28 cellular contexts compared by ENCODE assay signal in the genomic region with DNA sequence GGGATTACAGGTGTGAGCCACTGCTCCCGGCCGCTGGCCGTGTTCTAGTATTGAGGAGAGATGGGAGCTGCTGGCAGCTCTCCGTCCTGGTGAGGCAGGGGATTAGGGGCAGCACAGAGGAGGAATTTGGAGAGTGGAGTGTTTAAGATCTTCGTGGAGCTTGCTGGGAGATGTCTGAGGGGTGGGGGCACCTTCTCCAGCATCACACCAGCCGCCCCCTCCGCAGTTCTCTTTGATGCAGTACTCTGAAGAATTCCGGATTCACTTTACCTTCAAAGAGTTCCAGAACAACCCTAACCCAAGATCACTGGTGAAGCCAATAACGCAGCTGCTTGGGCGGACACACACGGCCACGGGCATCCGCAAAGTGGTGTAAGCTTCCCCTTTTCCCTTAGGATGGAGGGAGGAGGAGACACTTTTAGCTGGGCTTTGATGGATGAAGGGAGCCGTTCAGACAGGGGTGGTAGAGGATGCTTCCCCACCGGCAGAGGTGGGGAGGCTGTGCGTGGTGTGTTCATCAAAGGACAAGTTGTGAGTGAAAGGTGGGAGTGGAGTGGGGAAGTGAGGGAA. TPM values are rescaled to one million over a fixed set of nuclear protein-coding genes. Genes with fewer than 3 reads are reported as not detected.
DNase-seq lines count a peak whose midpoint lies in the region; ATAC-seq, FAIRE-seq and TF ChIP-seq lines count a peak whose summit lies in the region.
"Had no signal": no experiment of that assay in that cellular context is flagged by ENCODE, and none has a peak within 500 bp of the region (broad histone marks: within the 10 kb centered on the region; RNA-seq: fewer than 3 reads in every experiment).

No MANE protein-coding gene starts in this region.

- no peak overlapping the region for H3K4me3 Mint-ChIP-seq in progenitor cell of endocrine pancreas (ENCODE audit: low read depth)
- H3K4me3 Mint-ChIP-seq: CD4-positive, alpha-beta T cell had no signal

- TF ChIP-seq RAD21 in H1 (IDR thresholded peaks at IDR 0.05 in 1 of 2, conservative IDR thresholded peaks at IDR 0.05 in 1 of 2; ENCODE audit: low read depth in 2 of 2, low read length in 2 of 2): no peak

- no peak overlapping the region for H3K23ac ChIP-seq in H1 (ENCODE audit: insufficient read length)

- H3K23me2 ChIP-seq in H1 (ENCODE audit: low read depth, low read length): peaks cover 3% of the 10 kb centered on the region; the same call in 1 of the 2 replicates

- intact Hi-C loops in cardiac septum (cut with DNase I) (no loop called here), left cardiac atrium (cut with DNase I) (no loop called here), vagina (cut with DNase I) (no loop called here), esophagus muscularis mucosa (cut with DNase I) (no loop called here)

- H3K27me3 Mint-ChIP-seq in progenitor cell of endocrine pancreas: peaks cover 31% of the 10 kb centered on the region

- CTCF ChIA-PET in H1 (lab: Charles Lee; ENCODE audit: partially characterized antibody): interaction anchor here (0.6 to 3.4 kb wide), 6 partner anchors 8 to 116 kb away, joined by 3 to 10 read pairs (median 4); a partner anchor contains a TSS

- peak overlapping the region; percentile 12 for H3K56ac ChIP-seq in H1 (replicated peaks; ENCODE audit: insufficient read length, low read depth, low read length)

- peaks cover 0 to 2% (median under 1%) of the 10 kb centered on the region in 4 experiments; a peak in 1 of 7 replicates for H3K27me3 ChIP-seq in H1 (replicated peaks in 1 of 4; ENCODE audit: control insufficient read depth in 3 of 4, extremely low read depth in 1 of 4, insufficient read depth in 3 of 4, low read length in 3 of 4)
- no peaks in the 10 kb centered on the region for H3K27me3 ChIP-seq in vagina
- H3K27me3 ChIP-seq in esophagus muscularis mucosa: peaks cover 0 to 26% (median 0%) of the 10 kb centered on the region in 4 donors
- H3K27me3 ChIP-seq: BLaER1 had no signal

- peak; percentile 67 for DNase-seq in cardiac septum (ENCODE audit: low spot score)
- no peak for DNase-seq in left cardiac atrium
- no peak for DNase-seq in H1 (ENCODE audit: low read depth in 1 of 2, low spot score in 2 of 2)
- no peak for DNase-seq in progenitor cell of endocrine pancreas (ENCODE audit: low spot score, unreplicated experiment)
- DNase-seq in vagina (ENCODE audit: extremely low spot score in 2 of 2): peak; percentile 31 to 47
- DNase-seq in kidney tubule cell (ENCODE audit: low spot score): no peak
- no peak for DNase-seq in esophagus muscularis mucosa (ENCODE audit: extremely low spot score)
- no peak for DNase-seq in MV-4-11 (lab: John Stamatoyannopoulos, UW)
- DNase-seq: CD4-positive, alpha-beta T cell; GM23248; HCEC 1CT; IMR-90; KG1; NCI-H1092; NCI-H1417 treated with DMSO at 0.1 percent for 48 hours; NCI-H1694 treated with DMSO at 0.1 percent for 48 hours; NCI-H2081; NCI-H2227 treated with DMSO at 0.1 percent for 48 hours; NCI-H526 treated with DMSO at 0.1 percent for 48 hours; SHP77 had no signal

- WGBS in H1 (ENCODE audit: extremely low coverage in 1 of 2, insufficient coverage in 1 of 2, insufficient read length in 1 of 2, insufficient replicate concordance in 2 of 2, low coverage in 1 of 2, low lambda C conversion rate in 2 of 2, missing lambda C conversion rate in 1 of 2), 2 experiments: 92% methylated on average over 16 of the region's 16 CpGs; no CpG with 5 or more reads in 1 of the 2 experiments
- WGBS in esophagus muscularis mucosa: 58% methylated on average over 16 of the region's 16 CpGs

- no peak for TF ChIP-seq POLR2A in H1 (IDR thresholded peaks at IDR 0.05; ENCODE audit: control extremely low read depth in 1 of 2, low read depth in 2 of 2, low read length in 2 of 2)
- TF ChIP-seq POLR2A in vagina (IDR thresholded peaks at IDR 0.05): no peak
- TF ChIP-seq POLR2A in esophagus muscularis mucosa (IDR thresholded peaks at IDR 0.05; ENCODE audit: low read depth): no peak

- peak overlapping the region; percentile 43 for H3K27ac Mint-ChIP-seq in progenitor cell of endocrine pancreas
- H3K27ac Mint-ChIP-seq: CD4-positive, alpha-beta T cell had no signal

- no peaks in the 10 kb centered on the region for H3K79me1 ChIP-seq in H1 (ENCODE audit: low read depth, low read length)

- no peak for TF ChIP-seq CTCF in H1 (IDR thresholded peaks at IDR 0.05; ENCODE audit: control extremely low read depth in 1 of 3, insufficient read depth in 1 of 3, low read depth in 1 of 3, low read length in 3 of 3)
- TF ChIP-seq CTCF in progenitor cell of endocrine pancreas (IDR thresholded peaks at IDR 0.05; ENCODE audit: unreplicated experiment): no peak
- TF ChIP-seq CTCF in vagina (IDR thresholded peaks at IDR 0.05): no peak
- no peak for TF ChIP-seq CTCF in esophagus muscularis mucosa (IDR thresholded peaks at IDR 0.05)

- H2BK20ac ChIP-seq in H1 (ENCODE audit: low read length): peak overlapping the region; percentile 66; the same call in 1 of the 2 replicates

- H3K27ac ChIP-seq in H1 (ENCODE audit: low read depth, low read length) (no peak overlapping the region), vagina (no peak overlapping the region), esophagus muscularis mucosa (replicated peaks in 1 of 4) (no peak overlapping the region)
- H3K27ac ChIP-seq: BLaER1, GM23248, RWPE1 had no signal

- no peak overlapping the region for H2AFZ ChIP-seq in H1 (ENCODE audit: low read length)
- H2AFZ ChIP-seq: GM23248 had no signal

- no peak for ATAC-seq in left cardiac atrium
- ATAC-seq: Panc1 had no signal

- no peak overlapping the region for H3K4me3 ChIP-seq in H1 (ENCODE audit: extremely low read depth in 1 of 4, insufficient read depth in 2 of 4, low read depth in 3 of 4, low read length in 4 of 4)
- no peak overlapping the region for H3K4me3 ChIP-seq in vagina
- H3K4me3 ChIP-seq in esophagus muscularis mucosa: no peak overlapping the region
- H3K4me3 ChIP-seq: BLaER1, GM23248 had no signal

- no peak overlapping the region for H3K14ac ChIP-seq in H1 (ENCODE audit: insufficient read length)

- peak overlapping the region; percentile 98 for H3K4ac ChIP-seq in H1 (replicated peaks; ENCODE audit: insufficient read length, low read depth, low read length)

- H2BK12ac ChIP-seq in H1 (ENCODE audit: low read depth, low read length): peak overlapping the region; percentile 84; the same call in 1 of the 2 replicates

- H3K4me1 Mint-ChIP-seq in progenitor cell of endocrine pancreas (ENCODE audit: low read depth): no peaks in the 10 kb centered on the region

- TF ChIP-seq EP300 in H1 (IDR thresholded peaks at IDR 0.05; ENCODE audit: borderline replicate concordance in 1 of 2, low read depth in 2 of 2, low read length in 2 of 2) (no peak), esophagus muscularis mucosa (IDR thresholded peaks at IDR 0.05) (no peak)

- POLR2A ChIA-PET in H1 (lab: Charles Lee; ENCODE audit: partially characterized antibody): interaction anchor here (0.6 to 1.3 kb wide), 2 partner anchors 91 to 118 kb away, joined by 3 read pairs; no protein-coding TSS in a partner anchor

- no peak overlapping the region for H4K8ac ChIP-seq in H1 (ENCODE audit: extremely low read depth, insufficient read depth, low read length)

- peak overlapping the region; percentile 72; the same call in 1 of the 2 replicates for H2BK15ac ChIP-seq in H1 (ENCODE audit: low read length)

- H2BK120ac ChIP-seq in H1 (replicated peaks; ENCODE audit: low read depth, low read length): peak overlapping the region; percentile 48

- peak overlapping the region; percentile 39; the same call in 1 of the 2 replicates for H2BK5ac ChIP-seq in H1 (ENCODE audit: low read depth, low read length)

- peak overlapping the region; percentile 59 for H4K91ac ChIP-seq in H1 (replicated peaks; ENCODE audit: insufficient read length, low read length)

- no peak overlapping the region; a peak in 1 of 7 replicates for H3K9ac ChIP-seq in H1 (replicated peaks in 1 of 4; ENCODE audit: extremely low read depth in 1 of 4, low read depth in 3 of 4, low read length in 3 of 4)
- H3K9ac ChIP-seq: BLaER1, GM23248 had no signal

- H3K9me3 Mint-ChIP-seq in progenitor cell of endocrine pancreas (ENCODE audit: low read depth): no peaks in the 10 kb centered on the region
- H3K9me3 Mint-ChIP-seq: CD4-positive, alpha-beta T cell had no signal

- H3K79me2 ChIP-seq in H1 (ENCODE audit: control insufficient read depth in 1 of 2, insufficient read depth in 2 of 2, low read length in 2 of 2): no peaks in the 10 kb centered on the region

- no peak overlapping the region for H3K4me2 ChIP-seq in H1 (ENCODE audit: insufficient read depth in 1 of 2, low read depth in 2 of 2, low read length in 2 of 2)
- H3K4me2 ChIP-seq: BLaER1 had no signal

- H3K4me1 ChIP-seq in H1 (replicated peaks in 1 of 4; ENCODE audit: control insufficient read depth in 3 of 4, insufficient read depth in 4 of 4, low read length in 3 of 4) (peaks cover 0 to 6% (median 2%) of the 10 kb centered on the region in 4 experiments; a peak in 2 of 7 replicates), vagina (no peaks in the 10 kb centered on the region), esophagus muscularis mucosa (no peaks in the 10 kb centered on the region)

- H4K20me1 ChIP-seq in H1 (replicated peaks in 1 of 2; ENCODE audit: control insufficient read depth in 1 of 2, insufficient read depth in 2 of 2, low read length in 2 of 2): no peaks in the 10 kb centered on the region
- H4K20me1 ChIP-seq: BLaER1 had no signal

- no peak for FAIRE-seq in H1 (lab: Jason Lieb, UNC)
- FAIRE-seq: D721Med, GM18507 had no signal

- no peak overlapping the region for H3K18ac ChIP-seq in H1 (ENCODE audit: extremely low read depth, low read length)

- H4K5ac ChIP-seq in H1 (ENCODE audit: insufficient read length, low read depth, low read length): no peak overlapping the region

- 0 out of 2 replicates have a peak overlapping the region, but pooled peaks have one; percentile 75 for H2AK5ac ChIP-seq in H1 (ENCODE audit: low read depth, low read length)

- no peaks in the 10 kb centered on the region for H3K36me3 Mint-ChIP-seq in progenitor cell of endocrine pancreas (ENCODE audit: insufficient read depth)

- H3K9me3 ChIP-seq in H1 (ENCODE audit: insufficient read depth in 2 of 2, low read depth in 1 of 2, low read length in 1 of 2): no peaks in the 10 kb centered on the region
- H3K9me3 ChIP-seq in vagina: no peaks in the 10 kb centered on the region
- H3K9me3 ChIP-seq in esophagus muscularis mucosa: no peaks in the 10 kb centered on the region
- H3K9me3 ChIP-seq: BLaER1 had no signal

- H3K36me3 ChIP-seq in H1 (ENCODE audit: control insufficient read depth in 2 of 4, insufficient read depth in 4 of 4, low read length in 3 of 4): no peaks in the 10 kb centered on the region
- H3K36me3 ChIP-seq in vagina: no peaks in the 10 kb centered on the region
- no peaks in the 10 kb centered on the region for H3K36me3 ChIP-seq in esophagus muscularis mucosa
- H3K36me3 ChIP-seq: BLaER1 had no signal

RNA-seq across cellular contexts. Expression of a gene that starts 11.9 kb away (rescaled TPM):
- total RNA-seq in cardiac septum (4.8 TPM), left cardiac atrium (10 to 100 TPM in 1 of 2 donors, 1 to 10 TPM in 1; 7.4 to 22.1 TPM), progenitor cell of endocrine pancreas (not detected in 2 replicates), vagina (14.0 TPM), esophagus muscularis mucosa (10 to 100 TPM; 12.2 to 25.2 (median 14.9) TPM)
- 0.22 and 0.44 TPM in 2 replicates for total RNA-seq in H1 (2021; fragmentation: NEBNext Ultra II Directional; extraction: Animal tissue kit (Norgen Biotek cat#: 25700))
- 2.0 and 2.9 TPM in 2 replicates for polyA plus RNA-seq in H1 (2011; rRNA removed)
- polyA plus RNA-seq in H1 (2011; cell fraction: cytosol; rRNA removed): 1.5 TPM
- polyA plus RNA-seq in H1 (2011; cell fraction: nucleus; rRNA removed): 4.1 TPM
- 0.84 to 1.6 TPM (median 1.5 TPM) in 4 replicates for polyA plus RNA-seq in H1 (2012, experiment 1 of 2)
- 0.92 TPM for polyA plus RNA-seq in H1 (2012, experiment 2 of 2)
- 0.73 TPM for polyA plus RNA-seq in H1 (2013, experiment 1 of 2)
- polyA plus RNA-seq in H1 (2013, experiment 2 of 2): 0.29 TPM
- polyA minus RNA-seq in H1 (2011; rRNA and poly(A)+ RNA removed): 1.9 and 2.5 TPM in 2 replicates
- polyA minus RNA-seq in H1 (2011; cell fraction: cytosol; rRNA and poly(A)+ RNA removed): 0.29 TPM
- 1.00 TPM for polyA minus RNA-seq in H1 (2011; cell fraction: nucleus; rRNA and poly(A)+ RNA removed)
- total RNA-seq: GM23248, NCI-H460 had no signal
- polyA plus RNA-seq: GM23248, IMR-90 had no signal

RNA-seq across cellular contexts. Expression of a gene that starts 54.8 kb away (rescaled TPM):
- total RNA-seq in cardiac septum (not detected), left cardiac atrium (not detected), progenitor cell of endocrine pancreas (not detected in 2 replicates), vagina (not detected), esophagus muscularis mucosa (not detected)
- total RNA-seq in H1 (2021; fragmentation: NEBNext Ultra II Directional; extraction: Animal tissue kit (Norgen Biotek cat#: 25700)): 3.0 and 3.5 TPM in 2 replicates
- polyA plus RNA-seq in H1 (2011; rRNA removed): 5.9 and 11.1 TPM in 2 replicates
- 6.0 TPM for polyA plus RNA-seq in H1 (2011; cell fraction: cytosol; rRNA removed)
- polyA plus RNA-seq in H1 (2011; cell fraction: nucleus; rRNA removed): 3.6 TPM
- 2.5 to 6.9 TPM (median 3.8 TPM) in 4 replicates for polyA plus RNA-seq in H1 (2012, experiment 1 of 2)
- polyA plus RNA-seq in H1 (2012, experiment 2 of 2): 13.3 TPM
- 2.0 TPM for polyA plus RNA-seq in H1 (2013, experiment 1 of 2)
- polyA plus RNA-seq in H1 (2013, experiment 2 of 2): 1.6 TPM
- 0.56 TPM in 1 of 2 replicates, not detected in the other for polyA minus RNA-seq in H1 (2011; rRNA and poly(A)+ RNA removed)
- not detected for polyA minus RNA-seq in H1 (2011; cell fraction: cytosol; rRNA and poly(A)+ RNA removed)
- polyA minus RNA-seq in H1 (2011; cell fraction: nucleus; rRNA and poly(A)+ RNA removed): not detected
- total RNA-seq: A172; CD4-positive, alpha-beta T cell; GM23248; IMR-90; NCI-H460; SK-MEL-5 had no signal
- polyA plus RNA-seq: GM23248, IMR-90 had no signal

RNA-seq across cellular contexts. Expression of a gene that starts 57.8 kb away (rescaled TPM):
- total RNA-seq in cardiac septum (2.4 TPM), left cardiac atrium (under 1 TPM; 0.44 to 0.47 TPM), progenitor cell of endocrine pancreas (0.14 TPM in 1 of 2 replicates, not detected in the other), vagina (not detected), esophagus muscularis mucosa (under 1 TPM in 2 of 4 donors, not detected in 2; under 0.01 to 0.84 TPM)
- total RNA-seq in H1 (2021; fragmentation: NEBNext Ultra II Directional; extraction: Animal tissue kit (Norgen Biotek cat#: 25700)): 1.3 and 2.1 TPM in 2 replicates
- 0.57 and 0.97 TPM in 2 replicates for polyA plus RNA-seq in H1 (2011; rRNA removed)
- 0.58 TPM for polyA plus RNA-seq in H1 (2011; cell fraction: cytosol; rRNA removed)
- 1.3 TPM for polyA plus RNA-seq in H1 (2011; cell fraction: nucleus; rRNA removed)
- 0.84 to 1.6 TPM (median 1.1 TPM) in 4 replicates for polyA plus RNA-seq in H1 (2012, experiment 1 of 2)
- polyA plus RNA-seq in H1 (2012, experiment 2 of 2): 0.38 TPM
- polyA plus RNA-seq in H1 (2013, experiment 1 of 2): 0.28 TPM
- 0.26 TPM for polyA plus RNA-seq in H1 (2013, experiment 2 of 2)
- 0.57 and 0.93 TPM in 2 replicates for polyA minus RNA-seq in H1 (2011; rRNA and poly(A)+ RNA removed)
- polyA minus RNA-seq in H1 (2011; cell fraction: cytosol; rRNA and poly(A)+ RNA removed): 2.1 TPM
- polyA minus RNA-seq in H1 (2011; cell fraction: nucleus; rRNA and poly(A)+ RNA removed): 0.50 TPM
- total RNA-seq: GM23248, IMR-90 had no signal
- polyA plus RNA-seq: GM23248, IMR-90 had no signal

Comparison
In these comparisons a context has a peak if more than half of its experiments do, and no peak if none do; other contexts are left out.
1. DNase-seq: peak in cardiac septum (single experiment) and vagina (2 of 2); none in left cardiac atrium (single experiment), H1 (0 of 2), progenitor cell of endocrine pancreas (single experiment), kidney tubule cell (single experiment), esophagus muscularis mucosa (single experiment) and MV-4-11 (single experiment).